Comparison of ENCODE assay signal across 6 cellular contexts in the genomic region with DNA sequence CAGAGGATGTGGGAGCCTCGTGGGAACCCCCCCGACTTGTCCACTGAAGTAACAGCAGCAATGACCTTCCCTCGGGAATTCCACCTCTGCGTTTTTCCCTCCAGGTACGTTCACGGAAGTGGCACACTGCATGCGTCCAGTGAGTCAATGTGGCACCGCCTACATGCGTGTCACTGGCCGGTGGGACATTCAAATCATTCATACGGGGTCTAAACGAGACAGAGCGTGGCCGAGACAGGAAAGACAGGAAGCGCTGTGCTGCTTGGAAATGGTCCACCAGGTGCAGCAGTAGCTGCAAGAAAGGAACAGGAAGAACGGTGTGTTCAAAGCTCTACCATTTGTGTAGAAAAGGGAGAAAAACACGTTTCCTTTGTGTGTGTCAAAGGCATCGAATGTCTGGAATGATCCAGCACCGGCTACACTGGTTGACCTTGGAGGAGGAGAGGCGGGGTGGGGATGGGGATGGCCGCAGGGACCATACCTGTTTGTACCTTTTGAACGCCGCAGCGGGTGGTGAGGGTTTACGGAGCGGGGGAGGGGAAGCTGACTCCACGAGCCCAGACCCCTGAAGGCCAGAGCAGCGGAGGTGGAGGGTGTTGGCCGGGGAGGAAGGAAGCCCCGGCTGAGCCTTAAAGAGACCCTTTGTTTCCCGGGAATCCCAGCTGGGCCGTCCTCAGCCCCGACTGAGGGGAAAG. TPM values are rescaled to one million over a fixed set of nuclear protein-coding genes. Genes with fewer than 3 reads are reported as not detected.
A peak's percentile ranks its signal among the peaks of the same experiment; 100 is the strongest.
DNase-seq lines count a peak whose midpoint lies in the region; FAIRE-seq and TF ChIP-seq lines count a peak whose summit lies in the region.

No MANE protein-coding gene starts in this region.

- no peaks in the 10 kb centered on the region for H4K20me1 ChIP-seq in keratinocyte (ENCODE audit: control insufficient read depth, extremely low read depth, insufficient read depth, low read length)

- H3K4me3 ChIP-seq in keratinocyte (ENCODE audit: control insufficient read depth in 2 of 3, extremely low read depth in 1 of 3, insufficient read depth in 2 of 3, low read depth in 1 of 3, low read length in 3 of 3) (peak overlapping the region in 2 of 3 experiments; percentile 73 to 74), vagina (peak overlapping the region; percentile 66 to 98)

- TF ChIP-seq CTCF in keratinocyte (optimal IDR thresholded peaks at IDR 0.05 in 1 of 3, IDR thresholded peaks at IDR 0.05 in 1 of 3, conservative IDR thresholded peaks at IDR 0.05 in 1 of 3; ENCODE audit: extremely low read depth in 1 of 3, insufficient read depth in 2 of 3, low read length in 3 of 3) (no peak), vagina (IDR thresholded peaks at IDR 0.05) (no peak), GM13977 (IDR thresholded peaks at IDR 0.05; ENCODE audit: extremely low read depth, insufficient read depth, missing control alignments) (no peak)

- H3K27ac ChIP-seq in keratinocyte (ENCODE audit: control insufficient read depth, insufficient read depth, low read length) (peak overlapping the region; percentile 25), vagina (peak overlapping the region; percentile 18)

- H3K4me1 ChIP-seq in keratinocyte (ENCODE audit: control insufficient read depth, extremely low read depth, insufficient read depth, low read length) = peaks cover 16% of the 10 kb centered on the region
- peaks cover 44% of the 10 kb centered on the region for H3K4me1 ChIP-seq in vagina

- H3K79me2 ChIP-seq in keratinocyte (ENCODE audit: control insufficient read depth, insufficient read depth, low read length) = peaks cover 9% of the 10 kb centered on the region

- H3K9ac ChIP-seq in keratinocyte (ENCODE audit: control insufficient read depth, extremely low read depth, insufficient read depth, low read length) = peak overlapping the region; percentile 30

- intact Hi-C loops in vagina (cut with DNase I) = loop anchor here (10.0 kb wide), 1 partner anchor 261 kb away; the partner anchor contains the start of genes MCRIP2 and WDR90

- H3K36me3 ChIP-seq in keratinocyte (ENCODE audit: control insufficient read depth in 2 of 2, extremely low read depth in 1 of 2, insufficient read depth in 2 of 2, low read length in 2 of 2) (no peaks in the 10 kb centered on the region), vagina (no peaks in the 10 kb centered on the region)

- H3K27me3 ChIP-seq in keratinocyte (ENCODE audit: control insufficient read depth, extremely low read depth, insufficient read depth, low read length) (no peaks in the 10 kb centered on the region), vagina (no peaks in the 10 kb centered on the region)

- in situ Hi-C loops in GM18951 (cut with MboI; ENCODE audit: low sequenced_read_pairs, unreplicated experiment) = no loop called here
- in situ Hi-C loops in GM13977 (cut with MboI; ENCODE audit: low pct_unique_long_range_greater_than_20kb, low sequenced_read_pairs, unreplicated experiment) = no loop called here

- H2AFZ ChIP-seq in keratinocyte (ENCODE audit: control insufficient read depth, low read length) = peak overlapping the region; percentile 63

- peak overlapping the region; percentile 88 for H3K4me2 ChIP-seq in keratinocyte (ENCODE audit: control insufficient read depth, extremely low read depth, insufficient read depth, low read depth, low read length)

- peak; percentile 91 for FAIRE-seq in keratinocyte (lab: Jason Lieb, UNC)

- peak; percentile 47 for DNase-seq in activated CD4-positive, alpha-beta T cell treated with anti-CD3 and anti-CD28 coated beads, Interleukin-2, amount 50 U/mL, for 1 hour
- DNase-seq in keratinocyte (ENCODE audit: low read depth, low spot score) (peak; percentile 44), vagina (ENCODE audit: extremely low spot score in 2 of 2) (no peak), NCI-H1694 (lab: John Stamatoyannopoulos, UW) (no peak), GM13977 (ENCODE audit: low spot score) (no peak)

- peak; percentile 57 for TF ChIP-seq POLR2A in GM18951 (IDR thresholded peaks at IDR 0.05; ENCODE audit: extremely low read depth, insufficient read depth, insufficient read length)
- TF ChIP-seq POLR2A in vagina (IDR thresholded peaks at IDR 0.05) = no peak

- no peaks in the 10 kb centered on the region for H3K9me1 ChIP-seq in keratinocyte (ENCODE audit: control insufficient read depth, extremely low read depth, insufficient read depth, low read length)

- H3K9me3 ChIP-seq in keratinocyte (ENCODE audit: control insufficient read depth, low read depth, low read length) = no peaks in the 10 kb centered on the region
- H3K9me3 ChIP-seq in vagina = no peaks in the 10 kb centered on the region

- dilution Hi-C loops in keratinocyte (cut with MboI; ENCODE audit: extremely low pct_ligation_motif_present, low sequenced_read_pairs) = no loop called here

RNA-seq across cellular contexts. Expression of gene PGAP6, which starts 1.7 kb away (rescaled TPM):
- 25.5 to 47.7 TPM (median 46.7 TPM) in 3 replicates for polyA plus RNA-seq in keratinocyte
- 11.1 TPM for polyA plus RNA-seq in keratinocyte (2011; ENCODE audit: low read depth)
- 31.2 and 69.0 TPM in 2 replicates for polyA plus RNA-seq in keratinocyte (2011; cell fraction: cytosol; rRNA removed)
- 73.9 and 87.9 TPM in 2 replicates for polyA plus RNA-seq in keratinocyte (2011; cell fraction: nucleus; rRNA removed)
- polyA plus RNA-seq in keratinocyte (2012; ENCODE audit: low replicate concordance) = 17.3 and 45.4 TPM in 2 replicates
- 59.0 to 184 TPM (median 84.8 TPM) in 3 replicates for polyA minus RNA-seq in keratinocyte
- polyA minus RNA-seq in keratinocyte (2011; cell fraction: cytosol; rRNA and poly(A)+ RNA removed) = 97.6 TPM
- polyA minus RNA-seq in keratinocyte (2011; cell fraction: nucleus; rRNA and poly(A)+ RNA removed) = 39.6 and 42.3 TPM in 2 replicates
- total RNA-seq in vagina = 38.3 TPM

RNA-seq across cellular contexts. Expression of gene MRPL28, which starts 13.1 kb away (rescaled TPM):
- 115 to 142 TPM (median 128 TPM) in 3 replicates for polyA plus RNA-seq in keratinocyte
- polyA plus RNA-seq in keratinocyte (2011; ENCODE audit: low read depth) = 15.8 TPM
- polyA plus RNA-seq in keratinocyte (2011; cell fraction: cytosol; rRNA removed) = 91.8 and 171 TPM in 2 replicates
- 77.5 and 95.9 TPM in 2 replicates for polyA plus RNA-seq in keratinocyte (2011; cell fraction: nucleus; rRNA removed)
- 49.9 and 148 TPM in 2 replicates for polyA plus RNA-seq in keratinocyte (2012; ENCODE audit: low replicate concordance)
- 50.2 to 87.3 TPM (median 56.9 TPM) in 3 replicates for polyA minus RNA-seq in keratinocyte
- polyA minus RNA-seq in keratinocyte (2011; cell fraction: cytosol; rRNA and poly(A)+ RNA removed) = 83.3 TPM
- polyA minus RNA-seq in keratinocyte (2011; cell fraction: nucleus; rRNA and poly(A)+ RNA removed) = 23.4 and 27.0 TPM in 2 replicates
- total RNA-seq in vagina = 96.5 TPM

RNA-seq across cellular contexts. Expression of gene NME4, which starts 13.5 kb away (rescaled TPM):
- 140 to 246 TPM (median 141 TPM) in 3 replicates for polyA plus RNA-seq in keratinocyte
- 14.3 TPM for polyA plus RNA-seq in keratinocyte (2011; ENCODE audit: low read depth)
- polyA plus RNA-seq in keratinocyte (2011; cell fraction: cytosol; rRNA removed) = 135 and 258 TPM in 2 replicates
- polyA plus RNA-seq in keratinocyte (2011; cell fraction: nucleus; rRNA removed) = 64.4 and 78.5 TPM in 2 replicates
- polyA plus RNA-seq in keratinocyte (2012; ENCODE audit: low replicate concordance) = 69.8 and 219 TPM in 2 replicates
- polyA minus RNA-seq in keratinocyte = 73.3 to 166 TPM (median 132 TPM) in 3 replicates
- 233 TPM for polyA minus RNA-seq in keratinocyte (2011; cell fraction: cytosol; rRNA and poly(A)+ RNA removed)
- 24.5 and 31.2 TPM in 2 replicates for polyA minus RNA-seq in keratinocyte (2011; cell fraction: nucleus; rRNA and poly(A)+ RNA removed)
- total RNA-seq in vagina = 88.6 TPM

RNA-seq across cellular contexts. Expression of gene DECR2, which starts 18.2 kb away (rescaled TPM):
- polyA plus RNA-seq in keratinocyte = 14.2 to 28.1 TPM (median 18.8 TPM) in 3 replicates
- polyA plus RNA-seq in keratinocyte (2011; ENCODE audit: low read depth) = 3.4 TPM
- 11.2 and 27.9 TPM in 2 replicates for polyA plus RNA-seq in keratinocyte (2011; cell fraction: cytosol; rRNA removed)
- 49.1 and 72.8 TPM in 2 replicates for polyA plus RNA-seq in keratinocyte (2011; cell fraction: nucleus; rRNA removed)
- 18.5 and 22.1 TPM in 2 replicates for polyA plus RNA-seq in keratinocyte (2012; ENCODE audit: low replicate concordance)
- polyA minus RNA-seq in keratinocyte = 11.0 to 15.0 TPM (median 14.6 TPM) in 3 replicates
- polyA minus RNA-seq in keratinocyte (2011; cell fraction: cytosol; rRNA and poly(A)+ RNA removed) = 36.4 TPM
- 16.1 and 16.4 TPM in 2 replicates for polyA minus RNA-seq in keratinocyte (2011; cell fraction: nucleus; rRNA and poly(A)+ RNA removed)
- 17.9 TPM for total RNA-seq in vagina

RNA-seq across cellular contexts. Expression of gene AXIN1, which starts 30.9 kb away (rescaled TPM):
- 8.8 to 13.3 TPM (median 11.4 TPM) in 3 replicates for polyA plus RNA-seq in keratinocyte
- 22.9 TPM for polyA plus RNA-seq in keratinocyte (2011; ENCODE audit: low read depth)
- polyA plus RNA-seq in keratinocyte (2011; cell fraction: cytosol; rRNA removed) = 7.6 and 18.8 TPM in 2 replicates
- polyA plus RNA-seq in keratinocyte (2011; cell fraction: nucleus; rRNA removed) = 19.1 and 25.1 TPM in 2 replicates
- 15.1 and 18.0 TPM in 2 replicates for polyA plus RNA-seq in keratinocyte (2012; ENCODE audit: low replicate concordance)
- polyA minus RNA-seq in keratinocyte = 7.1 to 12.7 TPM (median 7.9 TPM) in 3 replicates
- polyA minus RNA-seq in keratinocyte (2011; cell fraction: cytosol; rRNA and poly(A)+ RNA removed) = 24.6 TPM
- 10.4 and 13.2 TPM in 2 replicates for polyA minus RNA-seq in keratinocyte (2011; cell fraction: nucleus; rRNA and poly(A)+ RNA removed)
- total RNA-seq in vagina = 16.9 TPM

Comparison
In these comparisons a context has a peak if more than half of its experiments do, and no peak if none do; other contexts are left out.
1. DNase-seq: peak in activated CD4-positive, alpha-beta T cell treated with anti-CD3 and anti-CD28 coated beads, Interleukin-2, amount 50 U/mL, for 1 hour (single experiment) and keratinocyte (single experiment); none in vagina (0 of 2), NCI-H1694 (single experiment) and GM13977 (single experiment).